1 cellular context compared by ENCODE assay signal in the genomic region with DNA sequence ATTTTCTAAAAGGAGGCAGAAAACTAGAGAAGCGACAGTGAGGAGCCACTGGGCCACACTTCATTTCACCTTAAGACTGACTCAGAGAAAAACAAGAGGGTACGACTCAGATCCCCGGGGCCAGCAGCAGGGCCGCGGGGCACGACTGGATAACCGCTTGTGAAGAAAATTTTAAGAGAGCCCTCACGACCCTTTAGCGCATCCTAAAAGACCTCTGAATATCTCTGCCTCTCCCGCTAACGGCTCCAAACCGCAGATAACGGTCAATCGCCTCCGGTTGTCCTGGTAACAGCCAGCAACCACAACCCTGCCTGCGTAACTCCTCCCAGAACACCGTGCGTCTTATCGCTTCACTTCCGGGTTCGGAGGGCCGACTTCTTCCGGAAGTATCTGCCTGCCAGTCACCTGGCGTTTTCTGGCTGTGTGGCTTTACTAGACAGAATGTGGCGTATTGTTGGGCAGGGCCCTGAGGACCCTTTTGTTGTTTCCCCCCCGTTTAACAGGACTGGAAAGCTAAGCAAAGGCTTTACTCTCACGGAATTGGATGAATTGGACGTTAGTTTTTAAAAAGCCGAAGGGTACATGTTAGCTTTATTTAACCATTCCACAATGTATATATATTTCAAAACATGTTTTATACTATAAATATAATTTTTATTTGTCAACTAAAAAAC.
TF ChIP-seq lines count a peak whose summit lies in the region.

No MANE protein-coding gene starts in this region.

TF ChIP-seq in HepG2, 621 proteins besides CTCF, POLR2A, EP300 and RAD21 (continued from another document and continues in another):
- TF ChIP-seq, protein P1, sequence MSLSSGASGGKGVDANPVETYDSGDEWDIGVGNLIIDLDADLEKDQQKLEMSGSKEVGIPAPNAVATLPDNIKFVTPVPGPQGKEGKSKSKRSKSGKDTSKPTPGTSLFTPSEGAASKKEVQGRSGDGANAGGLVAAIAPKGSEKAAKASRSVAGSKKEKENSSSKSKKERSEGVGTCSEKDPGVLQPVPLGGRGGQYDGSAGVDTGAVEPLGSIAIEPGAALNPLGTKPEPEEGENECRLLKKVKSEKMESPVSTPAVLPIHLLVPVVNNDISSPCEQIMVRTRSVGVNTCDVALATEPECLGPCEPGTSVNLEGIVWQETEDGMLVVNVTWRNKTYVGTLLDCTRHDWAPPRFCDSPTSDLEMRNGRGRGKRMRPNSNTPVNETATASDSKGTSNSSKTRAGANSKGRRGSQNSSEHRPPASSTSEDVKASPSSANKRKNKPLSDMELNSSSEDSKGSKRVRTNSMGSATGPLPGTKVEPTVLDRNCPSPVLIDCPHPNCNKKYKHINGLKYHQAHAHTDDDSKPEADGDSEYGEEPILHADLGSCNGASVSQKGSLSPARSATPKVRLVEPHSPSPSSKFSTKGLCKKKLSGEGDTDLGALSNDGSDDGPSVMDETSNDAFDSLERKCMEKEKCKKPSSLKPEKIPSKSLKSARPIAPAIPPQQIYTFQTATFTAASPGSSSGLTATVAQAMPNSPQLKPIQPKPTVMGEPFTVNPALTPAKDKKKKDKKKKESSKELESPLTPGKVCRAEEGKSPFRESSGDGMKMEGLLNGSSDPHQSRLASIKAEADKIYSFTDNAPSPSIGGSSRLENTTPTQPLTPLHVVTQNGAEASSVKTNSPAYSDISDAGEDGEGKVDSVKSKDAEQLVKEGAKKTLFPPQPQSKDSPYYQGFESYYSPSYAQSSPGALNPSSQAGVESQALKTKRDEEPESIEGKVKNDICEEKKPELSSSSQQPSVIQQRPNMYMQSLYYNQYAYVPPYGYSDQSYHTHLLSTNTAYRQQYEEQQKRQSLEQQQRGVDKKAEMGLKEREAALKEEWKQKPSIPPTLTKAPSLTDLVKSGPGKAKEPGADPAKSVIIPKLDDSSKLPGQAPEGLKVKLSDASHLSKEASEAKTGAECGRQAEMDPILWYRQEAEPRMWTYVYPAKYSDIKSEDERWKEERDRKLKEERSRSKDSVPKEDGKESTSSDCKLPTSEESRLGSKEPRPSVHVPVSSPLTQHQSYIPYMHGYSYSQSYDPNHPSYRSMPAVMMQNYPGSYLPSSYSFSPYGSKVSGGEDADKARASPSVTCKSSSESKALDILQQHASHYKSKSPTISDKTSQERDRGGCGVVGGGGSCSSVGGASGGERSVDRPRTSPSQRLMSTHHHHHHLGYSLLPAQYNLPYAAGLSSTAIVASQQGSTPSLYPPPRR (CRISPR knock-in tag; IDR thresholded peaks at IDR 0.05; ENCODE audit: borderline replicate concordance), result no peak
- TF ChIP-seq GATAD2A (CRISPR knock-in tag; IDR thresholded peaks at IDR 0.05), result peak; percentile 72
- no peak for TF ChIP-seq CHD4 (IDR thresholded peaks at IDR 0.05; ENCODE audit: borderline replicate concordance, low read length)
- 0 out of 2 replicates have a peak, but pooled peaks have one; percentile 21 for TF ChIP-seq ZNF761 (CRISPR knock-in tag; conservative IDR thresholded peaks at IDR 0.05)
- TF ChIP-seq ZEB1 (IDR thresholded peaks at IDR 0.05; ENCODE audit: insufficient replicate concordance, low read depth), result no peak
- TF ChIP-seq HNRNPL (IDR thresholded peaks at IDR 0.05; ENCODE audit: low read depth, low read length), result no peak
- peak; percentile 85 for TF ChIP-seq FOXK1 (CRISPR knock-in tag; IDR thresholded peaks at IDR 0.05; ENCODE audit: borderline replicate concordance, low read depth)
- TF ChIP-seq ZNF251 (CRISPR knock-in tag; IDR thresholded peaks at IDR 0.05), result no peak
- no peak for TF ChIP-seq THYN1 (CRISPR knock-in tag; IDR thresholded peaks at IDR 0.05; ENCODE audit: borderline replicate concordance, low read depth)
- TF ChIP-seq ZNF567 (CRISPR knock-in tag; IDR thresholded peaks at IDR 0.05; ENCODE audit: borderline replicate concordance), result no peak
- TF ChIP-seq MEIS2 (CRISPR knock-in tag; IDR thresholded peaks at IDR 0.05), result peak; percentile 41; the same call in 1 of the 2 replicates
- TF ChIP-seq MBNL3 (CRISPR knock-in tag; conservative IDR thresholded peaks at IDR 0.05), result no peak
- TF ChIP-seq, protein P2, sequence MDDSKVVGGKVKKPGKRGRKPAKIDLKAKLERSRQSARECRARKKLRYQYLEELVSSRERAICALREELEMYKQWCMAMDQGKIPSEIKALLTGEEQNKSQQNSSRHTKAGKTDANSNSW (CRISPR knock-in tag; IDR thresholded peaks at IDR 0.05; ENCODE audit: borderline replicate concordance), result no peak
- TF ChIP-seq TEAD3 (CRISPR knock-in tag; optimal IDR thresholded peaks at IDR 0.05; ENCODE audit: borderline replicate concordance), result peak; percentile 54
- no peak for TF ChIP-seq SRY (CRISPR knock-in tag; IDR thresholded peaks at IDR 0.05)
- no peak for TF ChIP-seq ZNF17 (CRISPR knock-in tag; IDR thresholded peaks at IDR 0.05)
- TF ChIP-seq ZNF296 (CRISPR knock-in tag; conservative IDR thresholded peaks at IDR 0.05), result no peak
- TF ChIP-seq BCL6 (CRISPR knock-in tag; IDR thresholded peaks at IDR 0.05), result peak; percentile 41; the same call in 1 of the 2 replicates
- TF ChIP-seq FLYWCH1 (CRISPR knock-in tag; IDR thresholded peaks at IDR 0.05), result no peak
- TF ChIP-seq ZNF792 (CRISPR knock-in tag; IDR thresholded peaks at IDR 0.05), result no peak
- TF ChIP-seq, protein P3, sequence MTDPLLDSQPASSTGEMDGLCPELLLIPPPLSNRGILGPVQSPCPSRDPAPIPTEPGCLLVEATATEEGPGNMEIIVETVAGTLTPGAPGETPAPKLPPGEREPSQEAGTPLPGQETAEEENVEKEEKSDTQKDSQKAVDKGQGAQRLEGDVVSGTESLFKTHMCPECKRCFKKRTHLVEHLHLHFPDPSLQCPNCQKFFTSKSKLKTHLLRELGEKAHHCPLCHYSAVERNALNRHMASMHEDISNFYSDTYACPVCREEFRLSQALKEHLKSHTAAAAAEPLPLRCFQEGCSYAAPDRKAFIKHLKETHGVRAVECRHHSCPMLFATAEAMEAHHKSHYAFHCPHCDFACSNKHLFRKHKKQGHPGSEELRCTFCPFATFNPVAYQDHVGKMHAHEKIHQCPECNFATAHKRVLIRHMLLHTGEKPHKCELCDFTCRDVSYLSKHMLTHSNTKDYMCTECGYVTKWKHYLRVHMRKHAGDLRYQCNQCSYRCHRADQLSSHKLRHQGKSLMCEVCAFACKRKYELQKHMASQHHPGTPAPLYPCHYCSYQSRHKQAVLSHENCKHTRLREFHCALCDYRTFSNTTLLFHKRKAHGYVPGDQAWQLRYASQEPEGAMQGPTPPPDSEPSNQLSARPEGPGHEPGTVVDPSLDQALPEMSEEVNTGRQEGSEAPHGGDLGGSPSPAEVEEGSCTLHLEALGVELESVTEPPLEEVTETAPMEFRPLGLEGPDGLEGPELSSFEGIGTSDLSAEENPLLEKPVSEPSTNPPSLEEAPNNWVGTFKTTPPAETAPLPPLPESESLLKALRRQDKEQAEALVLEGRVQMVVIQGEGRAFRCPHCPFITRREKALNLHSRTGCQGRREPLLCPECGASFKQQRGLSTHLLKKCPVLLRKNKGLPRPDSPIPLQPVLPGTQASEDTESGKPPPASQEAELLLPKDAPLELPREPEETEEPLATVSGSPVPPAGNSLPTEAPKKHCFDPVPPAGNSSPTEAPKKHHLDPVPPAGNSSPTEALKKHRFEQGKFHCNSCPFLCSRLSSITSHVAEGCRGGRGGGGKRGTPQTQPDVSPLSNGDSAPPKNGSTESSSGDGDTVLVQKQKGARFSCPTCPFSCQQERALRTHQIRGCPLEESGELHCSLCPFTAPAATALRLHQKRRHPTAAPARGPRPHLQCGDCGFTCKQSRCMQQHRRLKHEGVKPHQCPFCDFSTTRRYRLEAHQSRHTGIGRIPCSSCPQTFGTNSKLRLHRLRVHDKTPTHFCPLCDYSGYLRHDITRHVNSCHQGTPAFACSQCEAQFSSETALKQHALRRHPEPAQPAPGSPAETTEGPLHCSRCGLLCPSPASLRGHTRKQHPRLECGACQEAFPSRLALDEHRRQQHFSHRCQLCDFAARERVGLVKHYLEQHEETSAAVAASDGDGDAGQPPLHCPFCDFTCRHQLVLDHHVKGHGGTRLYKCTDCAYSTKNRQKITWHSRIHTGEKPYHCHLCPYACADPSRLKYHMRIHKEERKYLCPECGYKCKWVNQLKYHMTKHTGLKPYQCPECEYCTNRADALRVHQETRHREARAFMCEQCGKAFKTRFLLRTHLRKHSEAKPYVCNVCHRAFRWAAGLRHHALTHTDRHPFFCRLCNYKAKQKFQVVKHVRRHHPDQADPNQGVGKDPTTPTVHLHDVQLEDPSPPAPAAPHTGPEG (CRISPR knock-in tag; IDR thresholded peaks at IDR 0.05), result no peak
- peak; percentile 37; the same call in 1 of the 2 replicates for TF ChIP-seq MIER3 (CRISPR knock-in tag; IDR thresholded peaks at IDR 0.05; ENCODE audit: borderline replicate concordance)
- TF ChIP-seq ATF1 (CRISPR knock-in tag; IDR thresholded peaks at IDR 0.05), result 0 out of 2 replicates have a peak, but pooled peaks have one; percentile 35
- TF ChIP-seq NKX3-1 (CRISPR knock-in tag; IDR thresholded peaks at IDR 0.05), result no peak
- TF ChIP-seq, protein P4, sequence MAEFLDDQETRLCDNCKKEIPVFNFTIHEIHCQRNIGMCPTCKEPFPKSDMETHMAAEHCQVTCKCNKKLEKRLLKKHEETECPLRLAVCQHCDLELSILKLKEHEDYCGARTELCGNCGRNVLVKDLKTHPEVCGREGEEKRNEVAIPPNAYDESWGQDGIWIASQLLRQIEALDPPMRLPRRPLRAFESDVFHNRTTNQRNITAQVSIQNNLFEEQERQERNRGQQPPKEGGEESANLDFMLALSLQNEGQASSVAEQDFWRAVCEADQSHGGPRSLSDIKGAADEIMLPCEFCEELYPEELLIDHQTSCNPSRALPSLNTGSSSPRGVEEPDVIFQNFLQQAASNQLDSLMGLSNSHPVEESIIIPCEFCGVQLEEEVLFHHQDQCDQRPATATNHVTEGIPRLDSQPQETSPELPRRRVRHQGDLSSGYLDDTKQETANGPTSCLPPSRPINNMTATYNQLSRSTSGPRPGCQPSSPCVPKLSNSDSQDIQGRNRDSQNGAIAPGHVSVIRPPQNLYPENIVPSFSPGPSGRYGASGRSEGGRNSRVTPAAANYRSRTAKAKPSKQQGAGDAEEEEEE (CRISPR knock-in tag; IDR thresholded peaks at IDR 0.05; ENCODE audit: borderline replicate concordance), result no peak
- peak; percentile 17; the same call in 1 of the 2 replicates for TF ChIP-seq ISL2 (CRISPR knock-in tag; IDR thresholded peaks at IDR 0.05)
- peak; percentile 96 for TF ChIP-seq ELF4 (CRISPR knock-in tag; IDR thresholded peaks at IDR 0.05; ENCODE audit: borderline replicate concordance)
- TF ChIP-seq, protein P5, sequence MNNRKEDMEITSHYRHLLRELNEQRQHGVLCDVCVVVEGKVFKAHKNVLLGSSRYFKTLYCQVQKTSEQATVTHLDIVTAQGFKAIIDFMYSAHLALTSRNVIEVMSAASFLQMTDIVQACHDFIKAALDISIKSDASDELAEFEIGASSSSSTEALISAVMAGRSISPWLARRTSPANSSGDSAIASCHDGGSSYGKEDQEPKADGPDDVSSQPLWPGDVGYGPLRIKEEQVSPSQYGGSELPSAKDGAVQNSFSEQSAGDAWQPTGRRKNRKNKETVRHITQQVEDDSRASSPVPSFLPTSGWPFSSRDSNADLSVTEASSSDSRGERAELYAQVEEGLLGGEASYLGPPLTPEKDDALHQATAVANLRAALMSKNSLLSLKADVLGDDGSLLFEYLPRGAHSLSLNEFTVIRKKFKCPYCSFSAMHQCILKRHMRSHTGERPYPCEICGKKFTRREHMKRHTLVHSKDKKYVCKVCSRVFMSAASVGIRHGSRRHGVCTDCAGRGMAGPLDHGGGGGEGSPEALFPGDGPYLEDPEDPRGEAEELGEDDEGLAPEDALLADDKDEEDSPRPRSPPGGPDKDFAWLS (CRISPR knock-in tag; IDR thresholded peaks at IDR 0.05; ENCODE audit: borderline replicate concordance), result no peak
- no peak; the same call in 1 of the 2 replicates for TF ChIP-seq SMAD1 (CRISPR knock-in tag; IDR thresholded peaks at IDR 0.05; ENCODE audit: borderline replicate concordance, low read depth)
- TF ChIP-seq PHF20 (CRISPR knock-in tag; IDR thresholded peaks at IDR 0.05), result peak; percentile 95
- no peak for TF ChIP-seq NFE2 (CRISPR knock-in tag; IDR thresholded peaks at IDR 0.05)
- TF ChIP-seq ZNF468 (CRISPR knock-in tag; IDR thresholded peaks at IDR 0.05), result no peak
- no peak for TF ChIP-seq ZNF10 (CRISPR knock-in tag; IDR thresholded peaks at IDR 0.05; ENCODE audit: borderline replicate concordance, low read depth)
- no peak for TF ChIP-seq ZNF547 (CRISPR knock-in tag; IDR thresholded peaks at IDR 0.05)
- TF ChIP-seq, protein P6, sequence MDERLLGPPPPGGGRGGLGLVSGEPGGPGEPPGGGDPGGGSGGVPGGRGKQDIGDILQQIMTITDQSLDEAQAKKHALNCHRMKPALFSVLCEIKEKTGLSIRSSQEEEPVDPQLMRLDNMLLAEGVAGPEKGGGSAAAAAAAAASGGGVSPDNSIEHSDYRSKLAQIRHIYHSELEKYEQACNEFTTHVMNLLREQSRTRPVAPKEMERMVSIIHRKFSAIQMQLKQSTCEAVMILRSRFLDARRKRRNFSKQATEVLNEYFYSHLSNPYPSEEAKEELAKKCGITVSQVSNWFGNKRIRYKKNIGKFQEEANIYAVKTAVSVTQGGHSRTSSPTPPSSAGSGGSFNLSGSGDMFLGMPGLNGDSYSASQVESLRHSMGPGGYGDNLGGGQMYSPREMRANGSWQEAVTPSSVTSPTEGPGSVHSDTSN (CRISPR knock-in tag; IDR thresholded peaks at IDR 0.05), result peak; percentile 73
- TF ChIP-seq, protein P7, sequence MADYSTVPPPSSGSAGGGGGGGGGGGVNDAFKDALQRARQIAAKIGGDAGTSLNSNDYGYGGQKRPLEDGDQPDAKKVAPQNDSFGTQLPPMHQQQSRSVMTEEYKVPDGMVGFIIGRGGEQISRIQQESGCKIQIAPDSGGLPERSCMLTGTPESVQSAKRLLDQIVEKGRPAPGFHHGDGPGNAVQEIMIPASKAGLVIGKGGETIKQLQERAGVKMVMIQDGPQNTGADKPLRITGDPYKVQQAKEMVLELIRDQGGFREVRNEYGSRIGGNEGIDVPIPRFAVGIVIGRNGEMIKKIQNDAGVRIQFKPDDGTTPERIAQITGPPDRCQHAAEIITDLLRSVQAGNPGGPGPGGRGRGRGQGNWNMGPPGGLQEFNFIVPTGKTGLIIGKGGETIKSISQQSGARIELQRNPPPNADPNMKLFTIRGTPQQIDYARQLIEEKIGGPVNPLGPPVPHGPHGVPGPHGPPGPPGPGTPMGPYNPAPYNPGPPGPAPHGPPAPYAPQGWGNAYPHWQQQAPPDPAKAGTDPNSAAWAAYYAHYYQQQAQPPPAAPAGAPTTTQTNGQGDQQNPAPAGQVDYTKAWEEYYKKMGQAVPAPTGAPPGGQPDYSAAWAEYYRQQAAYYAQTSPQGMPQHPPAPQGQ (CRISPR knock-in tag; IDR thresholded peaks at IDR 0.05; ENCODE audit: borderline replicate concordance), result no peak
- TF ChIP-seq CBX5 (CRISPR knock-in tag; IDR thresholded peaks at IDR 0.05; ENCODE audit: borderline replicate concordance), result peak; percentile 29; the same call in 1 of the 2 replicates
- no peak for TF ChIP-seq ZNF563 (CRISPR knock-in tag; IDR thresholded peaks at IDR 0.05)
